Comparison of ENCODE assay signal across 21 cellular contexts in the genomic region with DNA sequence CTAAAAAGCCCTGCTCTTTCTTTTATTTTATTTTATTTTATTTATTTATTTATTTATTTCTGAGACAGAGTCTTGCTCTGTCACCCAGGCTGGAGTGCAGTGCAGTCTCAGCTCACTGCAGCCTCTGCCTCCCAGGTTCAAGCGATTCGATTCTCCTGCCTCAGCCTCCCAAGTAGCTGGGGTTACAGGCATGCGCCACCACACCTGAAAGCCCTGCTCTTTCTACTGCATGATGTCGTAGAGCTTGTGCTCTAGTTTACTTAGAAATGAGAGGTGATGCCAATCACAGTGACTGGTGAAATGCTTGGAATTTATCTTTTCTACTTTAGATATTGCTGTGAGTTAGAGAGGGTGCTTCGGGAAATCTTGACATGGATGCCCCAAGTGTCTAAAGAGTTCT. TPM values are rescaled to one million over a fixed set of nuclear protein-coding genes. Genes with fewer than 3 reads are reported as not detected.
DNase-seq lines count a peak whose midpoint lies in the region; ATAC-seq, FAIRE-seq and TF ChIP-seq lines count a peak whose summit lies in the region.
"Had no signal": no experiment of that assay in that cellular context is flagged by ENCODE, and none has a peak within 500 bp of the region (broad histone marks: within the 10 kb centered on the region; RNA-seq: fewer than 3 reads in every experiment).

No MANE protein-coding gene starts in this region.

- no TSS peak for BruUV-seq in OCI-LY7 (replicated peaks; lab: Mats Ljungman, UMichigan)
- BruUV-seq in GM12878 (replicated peaks; lab: Mats Ljungman, UMichigan): no TSS peak

- peaks cover 96% of the 10 kb centered on the region for H3K4me1 ChIP-seq in OCI-LY7 (ENCODE audit: insufficient read depth, low read length, poor library complexity, severe bottlenecking)
- peaks cover 89% of the 10 kb centered on the region for H3K4me1 ChIP-seq in GM12878 (ENCODE audit: control insufficient read depth, insufficient read depth, low read length)
- H3K4me1 ChIP-seq: parathyroid adenoma had no signal

- no peaks in the 10 kb centered on the region for H3K27me3 Mint-ChIP-seq in stimulated activated naive CD8-positive, alpha-beta T cell treated with anti-CD3 and anti-CD28 coated beads, Interleukin-15, Interleukin-2, amounts not matched to agents 100 ng/mL and 50 ng/mL, for 24 hours

- peak overlapping the region; percentile 6 for H3K27ac ChIP-seq in OCI-LY7 (ENCODE audit: low read depth, low read length, poor library complexity, severe bottlenecking)
- peak overlapping the region; percentile 97 for H3K27ac ChIP-seq in GM12878 (ENCODE audit: control insufficient read depth, insufficient read depth)
- H3K27ac ChIP-seq: ascending aorta, esophagus squamous epithelium, parathyroid adenoma had no signal

- 83% methylated on average over 5 of the region's 5 CpGs for WGBS in GM12878 (ENCODE audit: insufficient coverage, insufficient replicate concordance, low lambda C conversion rate, missing lambda C conversion rate)

- H3K79me2 ChIP-seq in OCI-LY7 (ENCODE audit: insufficient read depth, low read depth, low read length) (peaks cover 36% of the 10 kb centered on the region; the same call in 1 of the 2 replicates), GM12878 (ENCODE audit: control insufficient read depth, insufficient read depth, low read length) (peaks cover 69% of the 10 kb centered on the region)
- H3K79me2 ChIP-seq: parathyroid adenoma had no signal

- H3K36me3 ChIP-seq in OCI-LY7 (ENCODE audit: insufficient read depth, low read length): peaks cover 37% of the 10 kb centered on the region
- H3K36me3 ChIP-seq in GM12878 (ENCODE audit: control insufficient read depth in 2 of 2, insufficient read depth in 2 of 2, low read length in 1 of 2): peaks cover 3 to 8% of the 10 kb centered on the region in 2 experiments
- H3K36me3 ChIP-seq: ascending aorta, esophagus squamous epithelium, vagina had no signal

- no peak for TF ChIP-seq CTCF in OCI-LY7 (conservative IDR thresholded peaks at IDR 0.05; ENCODE audit: low read length)
- no peak for TF ChIP-seq CTCF in GM12878 (IDR thresholded peaks at IDR 0.05 in 2 of 3, conservative IDR thresholded peaks at IDR 0.05 in 1 of 3; ENCODE audit: control insufficient read depth in 2 of 3, extremely low read depth in 1 of 3, insufficient read depth in 1 of 3, low read depth in 3 of 3, low read length in 3 of 3)

- H3K27me3 ChIP-seq in GM12878 (replicated peaks in 1 of 2; ENCODE audit: control insufficient read depth in 2 of 2, insufficient read depth in 2 of 2, low read length in 1 of 2): no peaks in the 10 kb centered on the region
- H3K27me3 ChIP-seq: ascending aorta, esophagus squamous epithelium, vagina had no signal

- RAD21 ChIA-PET in GM12878 (lab: Charles Lee; ENCODE audit: unreplicated experiment): interaction anchor here (0.9 to 8.1 kb wide), 14 partner anchors 8 to 55 kb away, joined by 3 to 184 read pairs (median 22); no protein-coding TSS in a partner anchor

- H3K9me3 ChIP-seq in OCI-LY7 (ENCODE audit: low read length) (no peaks in the 10 kb centered on the region), GM12878 (replicated peaks; ENCODE audit: control insufficient read depth, insufficient read depth, low read length) (no peaks in the 10 kb centered on the region)
- H3K9me3 ChIP-seq: ascending aorta, esophagus squamous epithelium, vagina had no signal

- H3K9me3 Mint-ChIP-seq in stimulated activated naive CD8-positive, alpha-beta T cell treated with anti-CD3 and anti-CD28 coated beads, Interleukin-15, Interleukin-2, amounts not matched to agents 100 ng/mL and 50 ng/mL, for 24 hours: no peaks in the 10 kb centered on the region
- H3K9me3 Mint-ChIP-seq: HFFc6 had no signal

- SMC1A ChIA-PET in GM12878 (lab: Charles Lee; ENCODE audit: uncharacterized antibody, unreplicated experiment): interaction anchor here (1.0 to 12.3 kb wide), 18 partner anchors 8 to 63 kb away, joined by 3 to 399 read pairs (median 10); a partner anchor contains a TSS

- POLR2A ChIA-PET in OCI-LY7 (lab: Charles Lee): interaction anchor here (0.6 to 5.9 kb wide), 9 partner anchors 14 to 88 kb away, joined by 3 to 101 read pairs (median 4); no protein-coding TSS in a partner anchor
- POLR2A ChIA-PET in GM12878 (lab: Charles Lee): interaction anchor here (0.7 to 12.2 kb wide), 10 partner anchors 10 to 57 kb away, joined by 3 to 339 read pairs (median 4); no protein-coding TSS in a partner anchor

- H3K4me3 ChIP-seq in OCI-LY7 (ENCODE audit: low read depth, low read length, poor library complexity, severe bottlenecking): no peak overlapping the region
- no peak overlapping the region for H3K4me3 ChIP-seq in GM12878
- H3K4me3 ChIP-seq: ascending aorta, esophagus squamous epithelium, vagina had no signal

- H3K4me2 ChIP-seq in OCI-LY7 (ENCODE audit: low read length): peak overlapping the region; percentile 53
- H3K4me2 ChIP-seq in GM12878 (ENCODE audit: control insufficient read depth, insufficient read depth): peak overlapping the region; percentile 19

- no peak for DNase-seq in stimulated activated naive CD8-positive, alpha-beta T cell treated with anti-CD3 and anti-CD28 coated beads, Interleukin-15, Interleukin-2, amounts not matched to agents 100 U/mL and 50 U/mL, for 24 hours
- DNase-seq in OCI-LY7 (ENCODE audit: low spot score) (no peak), GM12878 (ENCODE audit: low read depth, low spot score) (no peak), NCI-H1105 (lab: John Stamatoyannopoulos, UW) (no peak)
- DNase-seq: AML-193; cerebellar nuclear complex; effector CD4-positive, alpha-beta T cell; esophagus squamous epithelium; HFFc6; NCI-H1092 treated with DMSO at 0.1 percent for 48 hours; NCI-H524 treated with DMSO at 0.1 percent for 48 hours had no signal

- CTCF ChIA-PET in OCI-LY7 (lab: Charles Lee; ENCODE audit: unreplicated experiment) (no interaction called here), GM12878 (lab: Yijun Ruan, JAX) (interaction anchor here (1.2 to 6.0 kb wide), 9 partner anchors 8 to 58 kb away, joined by 3 to 100 read pairs (median 4); no protein-coding TSS in a partner anchor)

- peak overlapping the region; percentile 89 for H3K27ac Mint-ChIP-seq in stimulated activated naive CD8-positive, alpha-beta T cell treated with anti-CD3 and anti-CD28 coated beads, Interleukin-15, Interleukin-2, amounts not matched to agents 100 ng/mL and 50 ng/mL, for 24 hours
- H3K27ac Mint-ChIP-seq: HFFc6 had no signal

- FAIRE-seq in GM12878 (lab: Jason Lieb, UNC): no peak
- FAIRE-seq: G401.6, HTR-8/SVneo had no signal

- H3K9ac ChIP-seq in GM12878 (ENCODE audit: control insufficient read depth, insufficient read depth, low read length): no peak overlapping the region; the same call in 1 of the 2 replicates
- H3K9ac ChIP-seq: parathyroid adenoma had no signal

- in situ Hi-C loops in GM12878 (cut with MboI): no loop called here

- peak overlapping the region; percentile 83 for H3K4me3 Mint-ChIP-seq in stimulated activated naive CD8-positive, alpha-beta T cell treated with anti-CD3 and anti-CD28 coated beads, Interleukin-15, Interleukin-2, amounts not matched to agents 100 ng/mL and 50 ng/mL, for 24 hours
- H3K4me3 Mint-ChIP-seq: HFFc6 had no signal

- TF ChIP-seq RAD21 in GM12878 (IDR thresholded peaks at IDR 0.05; ENCODE audit: insufficient read depth, low read depth, low read length): no peak

- H2AFZ ChIP-seq in OCI-LY7 (ENCODE audit: low read length): no peak overlapping the region
- no peak overlapping the region for H2AFZ ChIP-seq in GM12878 (ENCODE audit: control insufficient read depth, low read depth, low read length)
- H2AFZ ChIP-seq: parathyroid adenoma had no signal

- TF ChIP-seq POLR2A in GM12878 (IDR thresholded peaks at IDR 0.05; ENCODE audit: low read depth, low read length): no peak

- no peaks in the 10 kb centered on the region for H3K9me2 ChIP-seq in OCI-LY7 (ENCODE audit: insufficient read depth, low read length)

- no peak for TF ChIP-seq EP300 in GM12878 (IDR thresholded peaks at IDR 0.05; ENCODE audit: borderline replicate concordance in 1 of 2, control insufficient read depth in 1 of 2, low read depth in 2 of 2, low read length in 2 of 2)

- peaks cover 98% of the 10 kb centered on the region for H3K4me1 Mint-ChIP-seq in stimulated activated naive CD8-positive, alpha-beta T cell treated with anti-CD3 and anti-CD28 coated beads, Interleukin-15, Interleukin-2, amounts not matched to agents 100 ng/mL and 50 ng/mL, for 24 hours (ENCODE audit: low read depth)

- no peak for ATAC-seq in stimulated activated naive CD8-positive, alpha-beta T cell treated with anti-CD3 and anti-CD28 coated beads, Interleukin-15, Interleukin-2, amounts not matched to agents 100 U/mL and 50 U/mL, for 24 hours
- ATAC-seq in GM12878 (no peak; the same call in 2 of the 3 replicates), HG02852 (IDR thresholded peaks at IDR 0.05; ENCODE audit: unreplicated experiment) (no peak), GM19395 (IDR thresholded peaks at IDR 0.05; ENCODE audit: unreplicated experiment) (no peak)
- ATAC-seq: Right ventricle myocardium inferior, sciatic nerve had no signal

- H4K20me1 ChIP-seq in OCI-LY7 (ENCODE audit: insufficient read depth, low read length): no peaks in the 10 kb centered on the region
- H4K20me1 ChIP-seq in GM12878 (ENCODE audit: control insufficient read depth, insufficient read depth): no peaks in the 10 kb centered on the region

- H3K36me3 Mint-ChIP-seq in stimulated activated naive CD8-positive, alpha-beta T cell treated with anti-CD3 and anti-CD28 coated beads, Interleukin-15, Interleukin-2, amounts not matched to agents 100 ng/mL and 50 ng/mL, for 24 hours (ENCODE audit: low read depth): peaks cover 93% of the 10 kb centered on the region

- intact Hi-C loops in OCI-LY7 (cut with micrococcal nuclease; ENCODE audit: unreplicated experiment): no loop called here
- intact Hi-C loops in GM12878 (cut with micrococcal nuclease; ENCODE audit: unreplicated experiment): no loop called here

RNA-seq across cellular contexts. Expression of a gene that starts 54.5 kb away (rescaled TPM):
- 88.6 and 154 TPM in 2 replicates for total RNA-seq in OCI-LY7 (2014; rRNA removed; shearing (Covaris generic))
- 115 and 117 TPM in 2 replicates for total RNA-seq in OCI-LY7 (2022)
- total RNA-seq in GM12878 (2013; cell fraction: nucleolus; rRNA removed): 77.8 and 78.3 TPM in 2 replicates
- 248 and 269 TPM in 2 replicates for total RNA-seq in GM12878 (2014; rRNA removed)
- total RNA-seq in GM12878 (2014; rRNA removed; fragmentation: Illumina TruSeq; extraction: Trizol): 210 and 218 TPM in 2 replicates
- 161 and 169 TPM in 2 replicates for total RNA-seq in GM12878 (2021)
- polyA plus RNA-seq in GM12878 (2011; ENCODE audit: low read depth): 154 TPM
- 302 and 306 TPM in 2 replicates for polyA plus RNA-seq in GM12878 (2011; rRNA removed)
- polyA plus RNA-seq in GM12878 (2011; cell fraction: cytosol; rRNA removed): 434 and 580 TPM in 2 replicates
- polyA plus RNA-seq in GM12878 (2011; cell fraction: nucleus; rRNA removed): 112 and 139 TPM in 2 replicates
- 237 and 253 TPM in 2 replicates for polyA plus RNA-seq in GM12878 (2012)
- 306 and 315 TPM in 2 replicates for polyA plus RNA-seq in GM12878 (2014; fragmentation: Illumina TruSeq; extraction: Trizol)
- polyA plus RNA-seq in GM12878 (2014; fragmentation: Nextera tagmentation; extraction: Ambion mirVana): 100 to 1,000 TPM; 711 to 920 TPM
- polyA plus RNA-seq in GM12878 (2014; rRNA removed): 294 and 324 TPM in 2 replicates
- polyA plus RNA-seq in GM12878 (2016; fragmentation: Nextera tagmentation; extraction: Ambion mirVana): 100 to 1,000 TPM; 604 to 609 TPM
- polyA minus RNA-seq in GM12878 (2011; rRNA and poly(A)+ RNA removed): 104 and 162 TPM in 2 replicates
- polyA minus RNA-seq in GM12878 (2011; cell fraction: cytosol; rRNA and poly(A)+ RNA removed): 33.4 and 47.1 TPM in 2 replicates
- 42.2 and 59.7 TPM in 2 replicates for polyA minus RNA-seq in GM12878 (2011; cell fraction: nucleus; rRNA and poly(A)+ RNA removed)
